Comparison of ENCODE assay signal across 16 cellular contexts in genomic region chr7:9672518-9672917, GRCh38.
DNase-seq lines count a peak whose midpoint lies in the region; ATAC-seq and TF ChIP-seq lines count a peak whose summit lies in the region.
"Had no signal": no experiment of that assay in that cellular context is flagged by ENCODE, and none has a peak within 500 bp of the region (broad histone marks: within the 10 kb centered on the region; RNA-seq: fewer than 3 reads in every experiment).

No MANE protein-coding gene starts in this region.

- H2AFZ ChIP-seq in SK-N-SH (ENCODE audit: low read depth) (no peak overlapping the region), neuron (ENCODE audit: low read depth, low read length) (peak overlapping the region; percentile 15)

- no peaks in the 10 kb centered on the region for H3K27me3 ChIP-seq in SK-N-SH (ENCODE audit: insufficient read depth)
- no peaks in the 10 kb centered on the region for H3K27me3 ChIP-seq in neuron (ENCODE audit: insufficient read depth, low read length)
- H3K27me3 ChIP-seq: BLaER1 treated with 17β-estradiol and CSF1 and Interleukin-3, amounts not matched to agents 10 nM and 100 nM had no signal

- CTCF ChIA-PET in SK-N-SH (lab: Yijun Ruan, JAX), result no interaction called here

- 30% methylated on average over 1 of the region's 1 CpG for WGBS in SK-N-SH (ENCODE audit: low lambda C conversion rate)

- no peaks in the 10 kb centered on the region for H3K79me2 ChIP-seq in SK-N-SH (ENCODE audit: insufficient read depth)

- TF ChIP-seq CTCF in SK-N-SH (IDR thresholded peaks at IDR 0.05), result no peak

- DNase-seq in NCI-H146 (lab: John Stamatoyannopoulos, UW) (peak; percentile 67), SK-N-SH (no peak)
- DNase-seq in activated CD8-positive, alpha-beta memory T cell treated with anti-CD3 and anti-CD28 coated beads, Interleukin-2, amount 50 U/mL, for 4 hours, result no peak
- DNase-seq: AML-193; Caco-2; Calu3; CD4-positive, alpha-beta T cell; CD8-positive, alpha-beta T cell; DMS79 treated with DMSO at 0.1 percent for 48 hours; GF-D8 had no signal

- ATAC-seq in GM19397 (IDR thresholded peaks at IDR 0.05; ENCODE audit: unreplicated experiment), result no peak
- ATAC-seq: A549; CD8-positive, alpha-beta T cell had no signal

- no peak overlapping the region for H3K9ac ChIP-seq in SK-N-SH
- H3K9ac ChIP-seq: BLaER1 treated with 17β-estradiol and CSF1 and Interleukin-3, amounts not matched to agents 10 nM and 100 nM had no signal

- H3K9me3 ChIP-seq in SK-N-SH, result peaks cover 5% of the 10 kb centered on the region; the same call in 1 of the 2 replicates
- no peaks in the 10 kb centered on the region for H3K9me3 ChIP-seq in neuron (ENCODE audit: low read length)
- H3K9me3 ChIP-seq: BLaER1 treated with 17β-estradiol and CSF1 and Interleukin-3, amounts not matched to agents 10 nM and 100 nM; Caco-2 had no signal

- no peak for TF ChIP-seq RAD21 in SK-N-SH (IDR thresholded peaks at IDR 0.05; ENCODE audit: low read length)

- H3K27ac ChIP-seq in SK-N-SH (ENCODE audit: low read depth in 2 of 2, low read length in 1 of 2), result no peak overlapping the region
- H3K27ac ChIP-seq: 22Rv1; A549; BLaER1 treated with 17β-estradiol and CSF1 and Interleukin-3, amounts not matched to agents 10 nM and 100 nM; C4-2B had no signal

- no peak overlapping the region for H3K4me2 ChIP-seq in SK-N-SH
- H3K4me2 ChIP-seq: A549; BLaER1 treated with 17β-estradiol and CSF1 and Interleukin-3, amounts not matched to agents 10 nM and 100 nM had no signal

- H3K4me3 ChIP-seq in SK-N-SH (ENCODE audit: low read depth in 2 of 2, low read length in 1 of 2) (no peak overlapping the region), neuron (ENCODE audit: low read length) (no peak overlapping the region)
- H3K4me3 ChIP-seq: A549; BLaER1 treated with 17β-estradiol and CSF1 and Interleukin-3, amounts not matched to agents 10 nM and 100 nM had no signal

- H3F3A ChIP-seq in SK-N-SH (replicated peaks; ENCODE audit: insufficient read depth), result no peaks in the 10 kb centered on the region

- H3K36me3 ChIP-seq in SK-N-SH (replicated peaks in 1 of 2; ENCODE audit: control insufficient read depth in 1 of 2, insufficient read depth in 2 of 2, low read length in 1 of 2), result no peaks in the 10 kb centered on the region
- H3K36me3 ChIP-seq in neuron (ENCODE audit: insufficient read depth, low read length), result no peaks in the 10 kb centered on the region
- H3K36me3 ChIP-seq: BLaER1 treated with 17β-estradiol and CSF1 and Interleukin-3, amounts not matched to agents 10 nM and 100 nM had no signal

- no peaks in the 10 kb centered on the region for H3K9me2 ChIP-seq in SK-N-SH

- H3K4me1 ChIP-seq in SK-N-SH (ENCODE audit: control insufficient read depth in 1 of 2, insufficient read depth in 2 of 2, low read depth in 1 of 2, low read length in 1 of 2), result no peaks in the 10 kb centered on the region; a peak in 1 of 4 replicates
- no peaks in the 10 kb centered on the region for H3K4me1 ChIP-seq in neuron (ENCODE audit: insufficient read depth, low read length)
- H3K4me1 ChIP-seq: A549; BLaER1 treated with 17β-estradiol and CSF1 and Interleukin-3, amounts not matched to agents 10 nM and 100 nM; Caco-2 had no signal

- TF ChIP-seq EP300 in SK-N-SH (IDR thresholded peaks at IDR 0.05; ENCODE audit: borderline replicate concordance in 1 of 2, low read depth in 1 of 2, low read length in 1 of 2), result peak in 1 of 2 experiments; percentile 6; a peak in 1 of 4 replicates

- POLR2A ChIA-PET in SK-N-SH (lab: Yijun Ruan, JAX), result no interaction called here

- no peaks in the 10 kb centered on the region for H4K20me1 ChIP-seq in SK-N-SH (ENCODE audit: insufficient read depth)
- H4K20me1 ChIP-seq: BLaER1 treated with 17β-estradiol and CSF1 and Interleukin-3, amounts not matched to agents 10 nM and 100 nM had no signal

TF ChIP-seq in SK-N-SH, 30 proteins besides CTCF, POLR2A, EP300 and RAD21:
- no peak for TF ChIP-seq EZH2phosphoT487 (IDR thresholded peaks at IDR 0.05; ENCODE audit: borderline replicate concordance, low read depth)
- peak; percentile 63; the same call in 1 of the 2 replicates for TF ChIP-seq RCOR1 (IDR thresholded peaks at IDR 0.05; ENCODE audit: low read length)
